ENCODE assay signal across 14 cellular contexts in the genomic region with DNA sequence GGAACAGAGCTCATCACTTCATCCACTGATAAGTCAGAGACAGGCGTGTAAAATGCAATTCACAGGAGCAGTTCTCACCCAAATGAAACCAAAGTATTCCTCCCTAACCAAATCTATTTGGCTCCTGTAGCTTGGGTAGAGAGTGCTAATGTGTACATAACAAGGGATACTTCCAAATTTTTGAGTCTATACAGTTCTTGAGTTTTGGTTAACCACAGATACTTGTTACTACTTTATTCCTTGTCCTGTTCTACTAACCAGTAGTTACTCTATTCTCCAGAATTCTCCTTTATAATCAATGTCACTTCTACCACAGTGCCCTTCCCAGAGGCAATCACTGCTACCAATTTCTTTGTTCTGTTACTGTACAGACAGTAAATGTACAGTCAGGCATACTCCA. TPM values are rescaled to one million over a fixed set of nuclear protein-coding genes. Genes with fewer than 3 reads are reported as not detected.
A peak's percentile ranks its signal among the peaks of the same experiment; 100 is the strongest.
DNase-seq lines count a peak whose midpoint lies in the region; ATAC-seq and TF ChIP-seq lines count a peak whose summit lies in the region.
"Had no signal": no experiment of that assay in that cellular context is flagged by ENCODE, and none has a peak within 500 bp of the region (broad histone marks: within the 10 kb centered on the region; RNA-seq: fewer than 3 reads in every experiment).

No MANE protein-coding gene starts in this region.

- H3K4me3 Mint-ChIP-seq in activated T-cell treated with anti-CD3 and anti-CD28 coated beads, Interleukin-2, amount 50 U/mL, for 72 hours: peak overlapping the region; percentile 11 to 13
- H3K4me3 Mint-ChIP-seq in effector memory CD8-positive, alpha-beta T cell: peak overlapping the region; percentile 13 to 57
- H3K4me3 Mint-ChIP-seq: endodermal cell had no signal

- H3K9me3 ChIP-seq in OCI-LY7 (ENCODE audit: low read length) (no peaks in the 10 kb centered on the region; the same call in 1 of the 2 replicates), stomach (no peaks in the 10 kb centered on the region)

- peaks cover 85% of the 10 kb centered on the region for H3K4me1 Mint-ChIP-seq in activated T-cell treated with anti-CD3 and anti-CD28 coated beads, Interleukin-2, amount 50 U/mL, for 72 hours (ENCODE audit: low read depth)
- H3K4me1 Mint-ChIP-seq in effector memory CD8-positive, alpha-beta T cell (ENCODE audit: low read depth in 2 of 2): peaks cover 53 to 77% of the 10 kb centered on the region in 2 donors

- ATAC-seq in activated T-cell treated with anti-CD3 and anti-CD28 coated beads, Interleukin-2, amount 50 U/mL, for 72 hours (replicated peaks in 1 of 2): peak; percentile 13 to 40
- ATAC-seq in effector memory CD8-positive, alpha-beta T cell (replicated peaks): no peak
- ATAC-seq in GM19397 (IDR thresholded peaks at IDR 0.05; ENCODE audit: unreplicated experiment): no peak

- intact Hi-C loops in OCI-LY7 (cut with micrococcal nuclease; ENCODE audit: unreplicated experiment) (no loop called here), stomach (cut with DNase I; ENCODE audit: low total_unique reads) (no loop called here)

- 72 to 100% (median 82%) methylated on average over 1 of the region's 1 CpG for WGBS in stomach, 5 donors

- H4K20me1 ChIP-seq in OCI-LY7 (ENCODE audit: insufficient read depth, low read length): peaks cover 70% of the 10 kb centered on the region

- H3K4me1 ChIP-seq in OCI-LY7 (ENCODE audit: insufficient read depth, low read length, poor library complexity, severe bottlenecking) (peaks cover 64% of the 10 kb centered on the region), stomach (peaks cover 37 to 72% (median 51%) of the 10 kb centered on the region in 4 donors)

- no TSS peak for BruUV-seq in OCI-LY7 (replicated peaks; lab: Mats Ljungman, UMichigan)

- CTCF ChIA-PET in OCI-LY7 (lab: Charles Lee; ENCODE audit: unreplicated experiment): interaction anchor here (0.6 to 1.1 kb wide), 2 partner anchors 8 to 39 kb away, joined by 4 to 13 read pairs; no protein-coding TSS in a partner anchor

- peak overlapping the region; percentile 32 for H3K4me3 ChIP-seq in OCI-LY7 (ENCODE audit: low read depth, low read length, poor library complexity, severe bottlenecking)
- H3K4me3 ChIP-seq in stomach: no peak overlapping the region
- H3K4me3 ChIP-seq: PC-9 had no signal

- H3K27me3 Mint-ChIP-seq in activated T-cell treated with anti-CD3 and anti-CD28 coated beads, Interleukin-2, amount 50 U/mL, for 72 hours (ENCODE audit: low read depth): no peaks in the 10 kb centered on the region
- H3K27me3 Mint-ChIP-seq in effector memory CD8-positive, alpha-beta T cell: no peaks in the 10 kb centered on the region

- peak overlapping the region; percentile 69 for H3K4me2 ChIP-seq in OCI-LY7 (ENCODE audit: low read length)
- H3K4me2 ChIP-seq: PC-9 had no signal

- H3K36me3 ChIP-seq in OCI-LY7 (ENCODE audit: insufficient read depth, low read length) (peaks cover 94% of the 10 kb centered on the region), stomach (peaks cover 9 to 23% (median 19%) of the 10 kb centered on the region in 4 donors)

- no peak overlapping the region for H2AFZ ChIP-seq in OCI-LY7 (ENCODE audit: low read length)
- H2AFZ ChIP-seq: PC-9 had no signal

- no peak for TF ChIP-seq EP300 in stomach (IDR thresholded peaks at IDR 0.05)

- H3K36me3 Mint-ChIP-seq in activated T-cell treated with anti-CD3 and anti-CD28 coated beads, Interleukin-2, amount 50 U/mL, for 72 hours (ENCODE audit: insufficient read depth in 2 of 2): peaks cover 10 to 28% of the 10 kb centered on the region in 2 donors
- peaks cover 60% of the 10 kb centered on the region for H3K36me3 Mint-ChIP-seq in effector memory CD8-positive, alpha-beta T cell (ENCODE audit: insufficient read depth)

- H3K27ac Mint-ChIP-seq in activated T-cell treated with anti-CD3 and anti-CD28 coated beads, Interleukin-2, amount 50 U/mL, for 72 hours: peak overlapping the region; percentile 34
- H3K27ac Mint-ChIP-seq in effector memory CD8-positive, alpha-beta T cell: peak overlapping the region; percentile 3 to 58
- H3K27ac Mint-ChIP-seq: endodermal cell had no signal

- POLR2A ChIA-PET in OCI-LY7 (lab: Charles Lee): interaction anchor here (0.6 to 2.9 kb wide), 13 partner anchors 8 to 74 kb away, joined by 3 to 14 read pairs (median 5); a partner anchor contains a TSS

- H3K27ac ChIP-seq in OCI-LY7 (ENCODE audit: low read depth, low read length, poor library complexity, severe bottlenecking) (peak overlapping the region; percentile 69), stomach (peak overlapping the region in 3 of 5 donors; percentile 6 to 66 (median 9))
- H3K27ac ChIP-seq: PC-9 had no signal

- H3K79me2 ChIP-seq in OCI-LY7 (ENCODE audit: insufficient read depth, low read depth, low read length): peaks cover 97% of the 10 kb centered on the region

- H3K9me3 Mint-ChIP-seq in activated T-cell treated with anti-CD3 and anti-CD28 coated beads, Interleukin-2, amount 50 U/mL, for 72 hours: no peaks in the 10 kb centered on the region
- no peaks in the 10 kb centered on the region for H3K9me3 Mint-ChIP-seq in effector memory CD8-positive, alpha-beta T cell

- DNase-seq in activated T-cell treated with anti-CD3 and anti-CD28 coated beads, Interleukin-2, amount 50 U/mL, for 72 hours: no peak
- DNase-seq in activated T-cell treated with anti-CD3 and anti-CD28 coated beads for 4 hours (no peak), OCI-LY7 (ENCODE audit: low spot score) (no peak), stomach (no peak), NCI-H446 treated with DMSO at 0.1 percent for 48 hours (lab: John Stamatoyannopoulos, UW) (no peak)
- DNase-seq in effector memory CD8-positive, alpha-beta T cell: no peak
- DNase-seq in activated effector memory CD4-positive, alpha-beta T cell treated with anti-CD3 and anti-CD28 coated beads, Interleukin-2, amount 50 U/mL, for 16 hours: no peak
- DNase-seq: DMS153; endodermal cell; NCI-H1092; occipital lobe; PC-9; stimulated activated CD4-positive, alpha-beta T cell treated with anti-CD3 and anti-CD28 coated beads, Interleukin-4, amount 100 ng/mL, for 4 hours had no signal

- TF ChIP-seq POLR2A in stomach (IDR thresholded peaks at IDR 0.05): no peak

- TF ChIP-seq CTCF in OCI-LY7 (conservative IDR thresholded peaks at IDR 0.05; ENCODE audit: low read length) (no peak), stomach (IDR thresholded peaks at IDR 0.05) (no peak)

- no peaks in the 10 kb centered on the region for H3K27me3 ChIP-seq in stomach

- no peaks in the 10 kb centered on the region for H3K9me2 ChIP-seq in OCI-LY7 (ENCODE audit: insufficient read depth, low read length)

RNA-seq across cellular contexts. Expression of a gene that starts 57.3 kb away (rescaled TPM):
- total RNA-seq in activated T-cell treated with anti-CD3 and anti-CD28 coated beads, Interleukin-2, amount 50 U/mL, for 72 hours: 100 to 1,000 TPM; 106 to 117 TPM
- total RNA-seq in OCI-LY7 (2014; rRNA removed; shearing (Covaris generic)): 106 and 111 TPM in 2 replicates
- total RNA-seq in OCI-LY7 (2022) (248 and 276 TPM in 2 replicates), stomach (100 to 1,000 TPM in 1 of 5 donors, 10 to 100 TPM in 4; 13.3 to 113 (median 49.7) TPM)
- polyA plus RNA-seq in stomach: 10 to 100 TPM; 10.9 to 31.8 (median 19.8) TPM

Comparison
In these comparisons a context has a peak if more than half of its experiments do, and no peak if none do; other contexts are left out.
1. ATAC-seq: peak in activated T-cell treated with anti-CD3 and anti-CD28 coated beads, Interleukin-2, amount 50 U/mL, for 72 hours (2 of 2); none in effector memory CD8-positive, alpha-beta T cell (single experiment) and GM19397 (single experiment).